In the genomic region with DNA sequence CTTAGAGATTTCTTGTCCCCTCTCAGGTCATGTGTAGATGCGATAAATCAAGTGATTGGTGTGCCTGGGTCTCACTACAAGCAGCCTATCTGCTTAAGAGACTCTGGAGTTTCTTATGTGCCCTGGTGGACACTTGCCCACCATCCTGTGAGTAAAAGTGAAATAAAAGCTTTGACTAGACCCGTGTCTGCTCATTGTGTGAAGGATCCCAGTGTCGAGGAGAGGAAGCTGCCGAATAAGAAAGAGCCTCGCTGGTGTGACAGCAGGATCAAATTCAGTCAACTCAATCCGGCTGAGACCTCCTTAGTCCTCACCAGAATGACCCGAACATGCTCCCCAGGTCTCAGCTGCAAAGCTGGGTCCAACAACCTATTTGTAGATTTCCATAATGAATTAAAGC, we compare ENCODE assay signal across 11 cellular contexts. TPM values are rescaled to one million over a fixed set of nuclear protein-coding genes. Genes with fewer than 3 reads are reported as not detected.
A peak's percentile ranks its signal among the peaks of the same experiment; 100 is the strongest.
DNase-seq lines count a peak whose midpoint lies in the region; ATAC-seq and TF ChIP-seq lines count a peak whose summit lies in the region.
"Had no signal": no experiment of that assay in that cellular context is flagged by ENCODE, and none has a peak within 500 bp of the region (broad histone marks: within the 10 kb centered on the region; RNA-seq: fewer than 3 reads in every experiment).

No MANE protein-coding gene starts in this region.

- TF ChIP-seq CTCF in HL-60 (IDR thresholded peaks at IDR 0.05; ENCODE audit: insufficient read depth, low read length) = no peak
- no peak for TF ChIP-seq CTCF in upper lobe of left lung (IDR thresholded peaks at IDR 0.05)
- no peak for TF ChIP-seq CTCF in brain microvascular endothelial cell (IDR thresholded peaks at IDR 0.05; ENCODE audit: low read depth, low read length, missing control alignments)

- no peaks in the 10 kb centered on the region for H4K20me1 ChIP-seq in BLaER1

- H3K27me3 ChIP-seq in BLaER1 (no peaks in the 10 kb centered on the region), HL-60 (ENCODE audit: insufficient read depth, poor library complexity, severe bottlenecking) (no peaks in the 10 kb centered on the region), upper lobe of left lung (no peaks in the 10 kb centered on the region), brain microvascular endothelial cell (replicated peaks) (no peaks in the 10 kb centered on the region)

- in situ Hi-C loops in brain microvascular endothelial cell (cut with HindIII; ENCODE audit: low pct_ligation_motif_present, low sequenced_read_pairs) = no loop called here

- no peaks in the 10 kb centered on the region; the same call in 1 of the 2 replicates for H3K36me3 ChIP-seq in BLaER1
- H3K36me3 ChIP-seq in upper lobe of left lung = no peaks in the 10 kb centered on the region
- H3K36me3 ChIP-seq in brain microvascular endothelial cell (replicated peaks) = no peaks in the 10 kb centered on the region

- H3K36me3 Mint-ChIP-seq in activated naive CD8-positive, alpha-beta T cell treated with anti-CD3 and anti-CD28 coated beads, Interleukin-2, amount 10 ng/mL, durations not matched to agents 7 days and 5 days = peaks cover 59% of the 10 kb centered on the region

- peaks cover 48% of the 10 kb centered on the region for H3K4me1 ChIP-seq in BLaER1
- peaks cover 0 to 10% (median 2%) of the 10 kb centered on the region in 4 donors for H3K4me1 ChIP-seq in upper lobe of left lung

- peaks cover 80% of the 10 kb centered on the region for H3K4me1 Mint-ChIP-seq in activated naive CD8-positive, alpha-beta T cell treated with anti-CD3 and anti-CD28 coated beads, Interleukin-2, amount 10 ng/mL, durations not matched to agents 7 days and 5 days

- DNase-seq in HL-60 (ENCODE audit: low read depth in 1 of 2, low spot score in 1 of 2) = no peak
- no peak for DNase-seq in activated naive CD8-positive, alpha-beta T cell treated with anti-CD3 and anti-CD28 coated beads, Interleukin-2, amount 10 ng/mL, durations not matched to agents 7 days and 5 days
- DNase-seq in NCI-H345 treated with DMSO at 0.1 percent for 48 hours (lab: John Stamatoyannopoulos, UW; ENCODE audit: unreplicated experiment) = no peak
- no peak for DNase-seq in upper lobe of left lung
- DNase-seq in brain microvascular endothelial cell = no peak
- no peak for DNase-seq in mesenteric fat pad (ENCODE audit: low spot score)
- DNase-seq: amygdala had no signal

- no peaks in the 10 kb centered on the region for H3K27me3 Mint-ChIP-seq in activated naive CD8-positive, alpha-beta T cell treated with anti-CD3 and anti-CD28 coated beads, Interleukin-2, amount 10 ng/mL, durations not matched to agents 7 days and 5 days

- H3K27ac Mint-ChIP-seq in activated naive CD8-positive, alpha-beta T cell treated with anti-CD3 and anti-CD28 coated beads, Interleukin-2, amount 10 ng/mL, durations not matched to agents 7 days and 5 days = peak overlapping the region; percentile 96

- TF ChIP-seq EP300 in upper lobe of left lung (IDR thresholded peaks at IDR 0.05) = no peak

- peak overlapping the region; percentile 89 for H3K4me2 ChIP-seq in BLaER1

- peak overlapping the region; percentile 65 for H3K27ac ChIP-seq in BLaER1
- 0 out of 2 replicates have a peak overlapping the region, but pooled peaks have one; percentile 1 for H3K27ac ChIP-seq in HL-60 (replicated peaks)
- peak overlapping the region in 2 of 4 donors; percentile 13 to 49 for H3K27ac ChIP-seq in upper lobe of left lung
- H3K27ac ChIP-seq in brain microvascular endothelial cell = no peak overlapping the region
- H3K27ac ChIP-seq: VCaP had no signal

- H3K9ac ChIP-seq in BLaER1 = peak overlapping the region; percentile 46; the same call in 1 of the 2 replicates

- TF ChIP-seq POLR2A in upper lobe of left lung (IDR thresholded peaks at IDR 0.05) = no peak

- no peaks in the 10 kb centered on the region for H3K9me3 Mint-ChIP-seq in activated naive CD8-positive, alpha-beta T cell treated with anti-CD3 and anti-CD28 coated beads, Interleukin-2, amount 10 ng/mL, durations not matched to agents 7 days and 5 days

- ATAC-seq in GM19023 (IDR thresholded peaks at IDR 0.05; ENCODE audit: unreplicated experiment) (peak; percentile 44), upper lobe of left lung (ENCODE audit: low FRiP score in 2 of 2) (no peak)
- ATAC-seq in activated naive CD8-positive, alpha-beta T cell treated with anti-CD3 and anti-CD28 coated beads, Interleukin-2, amount 10 ng/mL, durations not matched to agents 7 days and 5 days (ENCODE audit: low read depth) = peak; percentile 3
- ATAC-seq: Right ventricle myocardium inferior had no signal

- peak overlapping the region; percentile 73 for H3K4me3 Mint-ChIP-seq in activated naive CD8-positive, alpha-beta T cell treated with anti-CD3 and anti-CD28 coated beads, Interleukin-2, amount 10 ng/mL, durations not matched to agents 7 days and 5 days

- POLR2A ChIA-PET in activated naive CD8-positive, alpha-beta T cell treated with anti-CD3 and anti-CD28 coated beads, Interleukin-2, amount 10 ng/mL, durations not matched to agents 7 days and 5 days (lab: Charles Lee) = interaction anchor here (1.2 to 17.3 kb wide), 12 partner anchors 8 to 291 kb away, joined by 3 to 316 read pairs (median 14); a partner anchor contains a TSS

- H3K4me3 ChIP-seq in BLaER1 = peak overlapping the region; percentile 36; the same call in 1 of the 2 replicates
- no peak overlapping the region for H3K4me3 ChIP-seq in HL-60 (replicated peaks; ENCODE audit: insufficient read depth, low read length)
- H3K4me3 ChIP-seq in upper lobe of left lung = no peak overlapping the region
- H3K4me3 ChIP-seq in brain microvascular endothelial cell (ENCODE audit: low read depth, low read length) = no peak overlapping the region

- H3K9me3 ChIP-seq in BLaER1 (peaks cover 25% of the 10 kb centered on the region), upper lobe of left lung (no peaks in the 10 kb centered on the region)

- 71 to 83% methylated on average over 6 to 7 of the region's 7 CpGs for WGBS in upper lobe of left lung, 2 donors

RNA-seq across cellular contexts. Expression of a gene that starts 14.8 kb away (rescaled TPM):
- 100 to 1,000 TPM; 227 to 229 TPM for total RNA-seq in activated naive CD8-positive, alpha-beta T cell treated with anti-CD3 and anti-CD28 coated beads, Interleukin-2, amount 10 ng/mL, durations not matched to agents 7 days and 5 days
- total RNA-seq in upper lobe of left lung (10 to 100 TPM in 2 of 6 donors, 1 to 10 TPM in 4; 3.8 to 23.5 (median 7.9) TPM), mesenteric fat pad (2.3 TPM)

Comparison
In these comparisons a context has a peak if more than half of its experiments do, and no peak if none do; other contexts are left out.
1. ATAC-seq: peak in GM19023 (single experiment) and activated naive CD8-positive, alpha-beta T cell treated with anti-CD3 and anti-CD28 coated beads, Interleukin-2, amount 10 ng/mL, durations not matched to agents 7 days and 5 days (single experiment); none in upper lobe of left lung (0 of 2).
2. RNA of a gene that starts 14.8 kb away (total RNA-seq): 227 to 229 TPM in activated naive CD8-positive, alpha-beta T cell treated with anti-CD3 and anti-CD28 coated beads, Interleukin-2, amount 10 ng/mL, durations not matched to agents 7 days and 5 days; 3.8 to 23.5 TPM in upper lobe of left lung and 2.3 TPM in mesenteric fat pad (single experiment); every median in the first group is over 4 times any median in the second.